ENCODE assay signal across 19 cellular contexts in the genomic region with DNA sequence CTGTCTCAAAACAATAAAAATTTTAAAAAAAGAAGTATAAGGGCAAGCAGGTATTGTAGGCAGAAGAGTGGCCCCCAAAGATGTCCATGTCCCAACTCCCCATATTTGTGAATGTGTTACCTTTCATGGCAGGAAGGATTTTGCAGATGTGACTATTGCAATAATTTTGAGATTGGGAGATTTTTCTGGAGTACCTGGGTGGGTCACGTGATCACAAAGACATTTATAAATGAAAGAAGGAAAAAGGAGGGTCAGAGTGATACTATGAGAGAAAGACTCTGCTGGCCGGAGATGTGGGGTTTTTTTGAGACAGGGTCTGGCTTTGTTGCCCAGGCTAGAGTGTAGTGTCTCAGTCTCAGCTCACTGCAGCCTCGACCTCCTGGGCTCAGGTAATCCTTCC. TPM values are rescaled to one million over a fixed set of nuclear protein-coding genes. Genes with fewer than 3 reads are reported as not detected.
A peak's percentile ranks its signal among the peaks of the same experiment; 100 is the strongest.
DNase-seq lines count a peak whose midpoint lies in the region; ATAC-seq, FAIRE-seq and TF ChIP-seq lines count a peak whose summit lies in the region.
"Had no signal": no experiment of that assay in that cellular context is flagged by ENCODE, and none has a peak within 500 bp of the region (broad histone marks: within the 10 kb centered on the region; RNA-seq: fewer than 3 reads in every experiment).

No MANE protein-coding gene starts in this region.

- TF ChIP-seq CTCF in right atrium auricular region (IDR thresholded peaks at IDR 0.05) = no peak
- TF ChIP-seq CTCF in RWPE1 (conservative IDR thresholded peaks at IDR 0.05; ENCODE audit: low read depth) = no peak
- TF ChIP-seq CTCF in K562 (IDR thresholded peaks at IDR 0.05 in 2 of 3, conservative IDR thresholded peaks at IDR 0.05 in 1 of 3; ENCODE audit: insufficient read depth in 2 of 3, low read depth in 1 of 3, low read length in 3 of 3) = no peak
- no peak for TF ChIP-seq CTCF in tibial nerve (IDR thresholded peaks at IDR 0.05)

- no peak for ATAC-seq in K562
- no peak for ATAC-seq in GM19397 (IDR thresholded peaks at IDR 0.05; ENCODE audit: unreplicated experiment)
- ATAC-seq: GM23338, HCT116 had no signal

- H3K4me1 ChIP-seq in right atrium auricular region = no peaks in the 10 kb centered on the region
- H3K4me1 ChIP-seq in K562 (replicated peaks in 1 of 2; ENCODE audit: control insufficient read depth in 2 of 2, insufficient read depth in 2 of 2, low read length in 2 of 2) = no peaks in the 10 kb centered on the region; a peak in 1 of 5 replicates
- no peaks in the 10 kb centered on the region for H3K4me1 ChIP-seq in tibial nerve

- no peak overlapping the region for H3K4me3 ChIP-seq in right atrium auricular region
- H3K4me3 ChIP-seq in K562 = no peak overlapping the region
- no peak overlapping the region for H3K4me3 ChIP-seq in tibial nerve
- H3K4me3 ChIP-seq: GM23338 had no signal

- H3K27ac ChIP-seq in right atrium auricular region = no peak overlapping the region
- H3K27ac ChIP-seq in RWPE1 = peak overlapping the region; percentile 96
- no peak overlapping the region for H3K27ac ChIP-seq in K562 (ENCODE audit: extremely low read depth, low read depth, low read length)
- H3K27ac ChIP-seq in tibial nerve = no peak overlapping the region

- TF ChIP-seq POLR2A in K562 (conservative IDR thresholded peaks at IDR 0.05) (no peak), tibial nerve (IDR thresholded peaks at IDR 0.05) (no peak)

- FAIRE-seq in K562 (lab: Jason Lieb, UNC) = no peak
- FAIRE-seq: GM12892 had no signal

- no peak overlapping the region for H2AFZ ChIP-seq in K562 (ENCODE audit: low read depth, low read length)

- intact Hi-C loops in cardiac septum (cut with DNase I) = no loop called here
- intact Hi-C loops in K562 (cut with micrococcal nuclease) = no loop called here

- DNase-seq in cardiac septum (ENCODE audit: low spot score) = peak; percentile 12
- no peak for DNase-seq in right atrium auricular region (ENCODE audit: low spot score)
- DNase-seq in RWPE1 (ENCODE audit: low spot score) = no peak
- DNase-seq in K562 (ENCODE audit: extremely low read depth in 1 of 4, low spot score in 3 of 4) = no peak
- no peak for DNase-seq in stimulated activated CD4-positive, alpha-beta T cell treated with anti-CD3 and anti-CD28 coated beads, Interleukin-4, amount 100 ng/mL, for 1 hour
- no peak for DNase-seq in tibial nerve (ENCODE audit: low spot score in 2 of 2)
- DNase-seq: 8988T; C1 segment of cervical spinal cord; Calu3; CD4-positive, alpha-beta memory T cell; COR-L47; DMS53; DMS79 treated with DMSO at 0.1 percent for 48 hours; GF-D8; H9 had no signal

- no peaks in the 10 kb centered on the region for H4K20me1 ChIP-seq in K562 (replicated peaks; ENCODE audit: control insufficient read depth, insufficient read depth, low read length)

- H3K9ac ChIP-seq in K562 (ENCODE audit: insufficient read depth in 1 of 2, low read depth in 2 of 2, low read length in 2 of 2) = no peak overlapping the region

- POLR2A ChIA-PET in RWPE1 (lab: Yijun Ruan, JAX; ENCODE audit: low non-redundant PET) (no interaction called here), K562 (lab: Yijun Ruan, JAX) (interaction anchor here (0.8 kb wide), 1 partner anchor 13 kb away, joined by 3 read pairs; no protein-coding TSS in a partner anchor)

- TF ChIP-seq EP300 in K562 (IDR thresholded peaks at IDR 0.05; ENCODE audit: low read length) = no peak
- no peak for TF ChIP-seq EP300 in tibial nerve (IDR thresholded peaks at IDR 0.05)

- no peaks in the 10 kb centered on the region for H3K36me3 ChIP-seq in right atrium auricular region
- no peaks in the 10 kb centered on the region for H3K36me3 ChIP-seq in K562 (ENCODE audit: control insufficient read depth, insufficient read depth, low read length)
- no peaks in the 10 kb centered on the region for H3K36me3 ChIP-seq in tibial nerve

- WGBS in K562 (ENCODE audit: insufficient coverage, low coverage, missing lambda C conversion rate) = 10% methylated on average over 3 of the region's 3 CpGs
- 82 to 85% methylated on average over 3 of the region's 3 CpGs for WGBS in tibial nerve, 2 donors

- H3K9me1 ChIP-seq in K562 (ENCODE audit: control insufficient read depth, insufficient read depth, low read length) = no peaks in the 10 kb centered on the region

- H3K4me2 ChIP-seq in K562 (ENCODE audit: insufficient read depth, low read length) = no peak overlapping the region
- H3K4me2 ChIP-seq: GM23338 had no signal

- BruUV-seq in K562 (replicated peaks; lab: Mats Ljungman, UMichigan) = no TSS peak

- H3K27me3 ChIP-seq in right atrium auricular region (no peaks in the 10 kb centered on the region), K562 (ENCODE audit: control insufficient read depth in 2 of 2, insufficient read depth in 2 of 2, low read length in 2 of 2) (no peaks in the 10 kb centered on the region; a peak in 3 of 5 replicates), tibial nerve (no peaks in the 10 kb centered on the region)

- H3K9me3 ChIP-seq in right atrium auricular region = peaks cover 0 to 2% of the 10 kb centered on the region in 2 donors
- no peaks in the 10 kb centered on the region for H3K9me3 ChIP-seq in K562 (replicated peaks; ENCODE audit: control insufficient read depth, insufficient read depth, low read depth, low read length)
- peaks cover 0 to 6% (median 0%) of the 10 kb centered on the region in 4 donors for H3K9me3 ChIP-seq in tibial nerve

- H3K79me2 ChIP-seq in K562 (ENCODE audit: control insufficient read depth, insufficient read depth, low read length) = no peaks in the 10 kb centered on the region

- no peak for TF ChIP-seq RAD21 in K562 (CRISPR knock-in tag; conservative IDR thresholded peaks at IDR 0.05 in 1 of 2, IDR thresholded peaks at IDR 0.05 in 1 of 2)

- in situ Hi-C loops in K562 (cut with MboI) = no loop called here

- CTCF ChIA-PET in RWPE1 (lab: Yijun Ruan, JAX) (no interaction called here), K562 (lab: Yijun Ruan, JAX; ENCODE audit: low intra/inter-chr PET ratio) (no interaction called here)

TF ChIP-seq in K562, 482 proteins besides CTCF, POLR2A, EP300 and RAD21 (continues in another document):
- TF ChIP-seq RAD51 (IDR thresholded peaks at IDR 0.05; ENCODE audit: borderline replicate concordance, low read depth) = peak; percentile 79
- no peak for TF ChIP-seq CCNT2 (IDR thresholded peaks at IDR 0.05; ENCODE audit: borderline replicate concordance, extremely low read depth, insufficient read length, low read depth, low read length)
- TF ChIP-seq CBFA2T2 (conservative IDR thresholded peaks at IDR 0.05) = peak; percentile 40; the same call in 1 of the 2 replicates

RNA-seq across cellular contexts. Expression of gene PAFAH1B1, which starts 27.4 kb away (rescaled TPM):
- total RNA-seq in cardiac septum (142 TPM), right atrium auricular region (10 to 100 TPM; 55.4 to 71.6 TPM), K562 (2014; rRNA removed) (23.8 and 32.6 TPM in 2 replicates), K562 (2014; rRNA removed; fragmentation: Illumina TruSeq; extraction: Trizol) (54.6 and 66.5 TPM in 2 replicates), K562 (2015; rRNA removed; fragmentation: Illumina TruSeq; extraction: Trizol) (45.0 and 48.2 TPM in 2 replicates), K562 (2021) (66.4 and 72.4 TPM in 2 replicates), tibial nerve (100 to 1,000 TPM; 105 to 185 (median 139) TPM)
- total RNA-seq in K562 (2011; cell fraction: chromatin; rRNA removed; ENCODE audit: low replicate concordance) = 62.7 and 148 TPM in 2 replicates
- 24.2 and 29.3 TPM in 2 replicates for total RNA-seq in K562 (2011; cell fraction: nucleolus; rRNA removed)
- 59.6 and 81.6 TPM in 2 replicates for total RNA-seq in K562 (2011; cell fraction: nucleoplasm; rRNA removed)
- polyA plus RNA-seq in K562 (2011; rRNA removed) (46.8 and 55.2 TPM in 2 replicates), K562 (2014; fragmentation: Illumina TruSeq; extraction: Trizol) (40.2 and 48.8 TPM in 2 replicates), K562 (2014; fragmentation: Nextera tagmentation; extraction: Ambion mirVana) (10 to 100 TPM; 32.1 to 37.3 TPM), K562 (2014; rRNA removed) (23.3 and 27.3 TPM in 2 replicates)
- 14.9 and 28.2 TPM in 2 replicates for polyA plus RNA-seq in K562 (2011; cell fraction: cytosol; rRNA removed)
- 28.5 and 44.1 TPM in 2 replicates for polyA plus RNA-seq in K562 (2011; cell fraction: nucleus; rRNA removed)
- polyA plus RNA-seq in K562 (2012) = 48.1 and 57.4 TPM in 2 replicates
- 64.6 and 80.0 TPM in 2 replicates for polyA minus RNA-seq in K562 (2011; rRNA and poly(A)+ RNA removed)
- 25.8 and 42.9 TPM in 2 replicates for polyA minus RNA-seq in K562 (2011; cell fraction: cytosol; rRNA and poly(A)+ RNA removed)
- polyA minus RNA-seq in K562 (2011; cell fraction: nucleus; rRNA and poly(A)+ RNA removed) = 10.2 and 16.9 TPM in 2 replicates

RNA-seq across cellular contexts. Expression of gene METTL16, which starts 54.4 kb away (rescaled TPM):
- 25.8 TPM for total RNA-seq in cardiac septum
- total RNA-seq in right atrium auricular region = 10 to 100 TPM; 16.4 to 17.9 TPM
- 67.8 and 76.9 TPM in 2 replicates for total RNA-seq in K562 (2011; cell fraction: chromatin; rRNA removed; ENCODE audit: low replicate concordance)
- 30.4 and 43.4 TPM in 2 replicates for total RNA-seq in K562 (2011; cell fraction: nucleolus; rRNA removed)
- total RNA-seq in K562 (2011; cell fraction: nucleoplasm; rRNA removed) = 41.6 and 50.4 TPM in 2 replicates
- total RNA-seq in K562 (2014; rRNA removed) = 15.9 and 20.2 TPM in 2 replicates
- total RNA-seq in K562 (2014; rRNA removed; fragmentation: Illumina TruSeq; extraction: Trizol) = 20.6 and 22.0 TPM in 2 replicates
- total RNA-seq in K562 (2015; rRNA removed; fragmentation: Illumina TruSeq; extraction: Trizol) = 18.3 and 18.5 TPM in 2 replicates
- total RNA-seq in K562 (2021) = 26.9 and 30.5 TPM in 2 replicates
- 17.3 and 19.8 TPM in 2 replicates for polyA plus RNA-seq in K562 (2011; rRNA removed)
- 12.4 and 17.1 TPM in 2 replicates for polyA plus RNA-seq in K562 (2011; cell fraction: cytosol; rRNA removed)
- polyA plus RNA-seq in K562 (2011; cell fraction: nucleus; rRNA removed) = 18.0 and 18.1 TPM in 2 replicates
- polyA plus RNA-seq in K562 (2012) = 11.4 and 15.8 TPM in 2 replicates
- polyA plus RNA-seq in K562 (2014; fragmentation: Illumina TruSeq; extraction: Trizol) = 18.4 and 20.8 TPM in 2 replicates
- 10 to 100 TPM; 12.1 to 14.1 TPM for polyA plus RNA-seq in K562 (2014; fragmentation: Nextera tagmentation; extraction: Ambion mirVana)
- polyA plus RNA-seq in K562 (2014; rRNA removed) = 20.1 and 23.3 TPM in 2 replicates
- polyA minus RNA-seq in K562 (2011; rRNA and poly(A)+ RNA removed) = 24.5 and 25.3 TPM in 2 replicates
- 11.8 and 18.0 TPM in 2 replicates for polyA minus RNA-seq in K562 (2011; cell fraction: cytosol; rRNA and poly(A)+ RNA removed)
- polyA minus RNA-seq in K562 (2011; cell fraction: nucleus; rRNA and poly(A)+ RNA removed) = 17.9 and 33.7 TPM in 2 replicates
- total RNA-seq in tibial nerve = 10 to 100 TPM; 26.5 to 38.1 (median 33.9) TPM
